In the genomic region with DNA sequence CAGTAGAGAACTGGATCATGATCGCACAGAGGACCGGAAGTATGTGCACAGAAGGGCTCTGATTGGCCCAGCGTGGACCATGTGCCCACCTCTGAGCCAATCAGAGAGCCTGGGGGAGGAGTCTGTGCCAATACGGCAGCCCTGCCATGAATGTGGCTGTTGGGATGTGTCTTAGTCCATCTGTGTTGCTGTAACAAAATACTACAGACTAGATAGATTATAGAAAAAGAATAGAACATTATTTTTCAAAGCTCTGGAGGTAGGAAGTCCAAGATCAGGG, we compare ENCODE assay signal across 20 cellular contexts.
A peak's percentile ranks its signal among the peaks of the same experiment; 100 is the strongest.
DNase-seq lines count a peak whose midpoint lies in the region; ATAC-seq, FAIRE-seq and TF ChIP-seq lines count a peak whose summit lies in the region.
"Had no signal": no experiment of that assay in that cellular context is flagged by ENCODE, and none has a peak within 500 bp of the region (broad histone marks: within the 10 kb centered on the region; RNA-seq: fewer than 3 reads in every experiment).

No MANE protein-coding gene starts in this region.

- POLR2A ChIA-PET in A549 (lab: Yijun Ruan, JAX) (no interaction called here), A673 (lab: Charles Lee; ENCODE audit: low non-redundant PET) (no interaction called here), Panc1 (lab: Charles Lee) (no interaction called here)

- no peak for TF ChIP-seq RAD21 in A549 (conservative IDR thresholded peaks at IDR 0.05 in 1 of 2, IDR thresholded peaks at IDR 0.05 in 1 of 2)

- no peaks in the 10 kb centered on the region for H3K9me3 Mint-ChIP-seq in dendritic cell treated with granulocyte-macrophage colony-stimulating factor and Interleukin-4, amounts not matched to agents 40 ng/mL and 50 ng/mL, for 4 days
- H3K9me3 Mint-ChIP-seq: stimulated activated naive CD8-positive, alpha-beta T cell treated with anti-CD3 and anti-CD28 coated beads, Interleukin-15, Interleukin-2, amounts not matched to agents 100 ng/mL and 50 ng/mL, for 24 hours; type B pancreatic cell had no signal

- H3K27ac ChIP-seq in A549, result no peak overlapping the region
- H3K27ac ChIP-seq in A673 (ENCODE audit: low read depth, low read length, poor library complexity, severe bottlenecking), result no peak overlapping the region
- H3K27ac ChIP-seq in Panc1 (ENCODE audit: low read length), result no peak overlapping the region
- H3K27ac ChIP-seq in breast epithelium, result no peak overlapping the region
- H3K27ac ChIP-seq: epithelial cell of prostate, foreskin keratinocyte, pancreas had no signal

- H3K4me2 ChIP-seq in A549, result no peak overlapping the region

- peaks cover 62% of the 10 kb centered on the region for H3K4me1 Mint-ChIP-seq in dendritic cell treated with granulocyte-macrophage colony-stimulating factor and Interleukin-4, amounts not matched to agents 40 ng/mL and 50 ng/mL, for 4 days (ENCODE audit: low read depth)

- no peak for DNase-seq in A549 (ENCODE audit: low read depth in 1 of 2, low spot score in 1 of 2)
- peak; percentile 43 for DNase-seq in A673 (ENCODE audit: low spot score)
- DNase-seq in Panc1 (ENCODE audit: low read depth, low spot score), result no peak
- DNase-seq in breast epithelium (ENCODE audit: low spot score in 2 of 2), result no peak
- DNase-seq: activated gamma-delta T cell, Caco-2, dermis blood vessel endothelial cell, EL, foreskin keratinocyte, kidney, NCI-H2227 treated with DMSO at 0.1 percent for 48 hours, SW 1271 had no signal

- H3K4me1 ChIP-seq in A549 (no peaks in the 10 kb centered on the region), A673 (ENCODE audit: insufficient read depth, low read length, poor library complexity, severe bottlenecking) (no peaks in the 10 kb centered on the region), Panc1 (ENCODE audit: control insufficient read depth, insufficient read depth, low read length) (no peaks in the 10 kb centered on the region), breast epithelium (no peaks in the 10 kb centered on the region)
- H3K4me1 ChIP-seq: Caco-2, foreskin keratinocyte, pancreas had no signal

- H3K36me3 Mint-ChIP-seq in dendritic cell treated with granulocyte-macrophage colony-stimulating factor and Interleukin-4, amounts not matched to agents 40 ng/mL and 50 ng/mL, for 4 days (ENCODE audit: low read depth), result peaks cover 66% of the 10 kb centered on the region
- H3K36me3 Mint-ChIP-seq: type B pancreatic cell had no signal

- no peak overlapping the region for H3K4me3 Mint-ChIP-seq in dendritic cell treated with granulocyte-macrophage colony-stimulating factor and Interleukin-4, amounts not matched to agents 40 ng/mL and 50 ng/mL, for 4 days
- H3K4me3 Mint-ChIP-seq: stimulated activated naive CD8-positive, alpha-beta T cell treated with anti-CD3 and anti-CD28 coated beads, Interleukin-15, Interleukin-2, amounts not matched to agents 100 ng/mL and 50 ng/mL, for 24 hours; type B pancreatic cell had no signal

- in situ Hi-C loops in Panc1 (cut with HindIII; ENCODE audit: low pct_unique_long_range_greater_than_20kb, low sequenced_read_pairs), result no loop called here

- CTCF ChIA-PET in A549 (lab: Yijun Ruan, JAX), result interaction anchor here (0.9 to 1.1 kb wide), 2 partner anchors 11 to 1108 kb away, joined by 3 read pairs; no protein-coding TSS in a partner anchor
- CTCF ChIA-PET in A673 (lab: Charles Lee), result no interaction called here
- CTCF ChIA-PET in Panc1 (lab: Charles Lee), result no interaction called here

- H3K36me3 ChIP-seq in A673 (ENCODE audit: insufficient read depth, low read length, poor library complexity, severe bottlenecking) (no peaks in the 10 kb centered on the region), Panc1 (ENCODE audit: control insufficient read depth, insufficient read depth, low read length) (no peaks in the 10 kb centered on the region), breast epithelium (no peaks in the 10 kb centered on the region)
- H3K36me3 ChIP-seq: pancreas had no signal

- ATAC-seq in A549 (peak; percentile 51 to 80; a peak in 4 of 6 replicates), Panc1 (peak; percentile 66; the same call in 1 of the 2 replicates), HG03097 (IDR thresholded peaks at IDR 0.05; ENCODE audit: low FRiP score, unreplicated experiment) (no peak), HG02642 (IDR thresholded peaks at IDR 0.05; ENCODE audit: poor library complexity, unreplicated experiment) (no peak)
- ATAC-seq: foreskin keratinocyte, pancreas had no signal

- WGBS in A549 (ENCODE audit: missing lambda C conversion rate), result 20% methylated on average over 4 of the region's 4 CpGs

- no peak for FAIRE-seq in A549 (lab: Jason Lieb, UNC)
- FAIRE-seq: H54, kidney, pancreas had no signal

- BruUV-seq in A673 (replicated peaks; lab: Mats Ljungman, UMichigan) (no TSS peak), Panc1 (replicated peaks; lab: Mats Ljungman, UMichigan) (no TSS peak)

- peaks cover 3% of the 10 kb centered on the region for H3K27me3 Mint-ChIP-seq in dendritic cell treated with granulocyte-macrophage colony-stimulating factor and Interleukin-4, amounts not matched to agents 40 ng/mL and 50 ng/mL, for 4 days

- H3K27me3 ChIP-seq in A673 (replicated peaks; ENCODE audit: insufficient read depth, low read depth, low read length, poor library complexity), result peaks cover 27% of the 10 kb centered on the region
- H3K27me3 ChIP-seq in Panc1 (ENCODE audit: control insufficient read depth, insufficient read depth, low read length), result peaks cover 2% of the 10 kb centered on the region; the same call in 1 of the 2 replicates
- peaks cover 0 to 5% of the 10 kb centered on the region in 2 donors for H3K27me3 ChIP-seq in breast epithelium
- H3K27me3 ChIP-seq: foreskin keratinocyte, pancreas had no signal

- TF ChIP-seq CTCF in A549 (IDR thresholded peaks at IDR 0.05), result no peak
- TF ChIP-seq CTCF in A673 (conservative IDR thresholded peaks at IDR 0.05; ENCODE audit: low read depth, low read length), result no peak
- TF ChIP-seq CTCF in Panc1 (IDR thresholded peaks at IDR 0.05), result no peak
- no peak for TF ChIP-seq CTCF in breast epithelium (IDR thresholded peaks at IDR 0.05)

- H3K9me3 ChIP-seq in A549 (no peaks in the 10 kb centered on the region), A673 (ENCODE audit: low read depth, low read length, poor library complexity, severe bottlenecking) (no peaks in the 10 kb centered on the region), Panc1 (ENCODE audit: control insufficient read depth, insufficient read depth, low read depth, low read length) (no peaks in the 10 kb centered on the region), breast epithelium (no peaks in the 10 kb centered on the region)
- H3K9me3 ChIP-seq: Caco-2, pancreas had no signal

- peak overlapping the region; percentile 79 for H3K27ac Mint-ChIP-seq in dendritic cell treated with granulocyte-macrophage colony-stimulating factor and Interleukin-4, amounts not matched to agents 40 ng/mL and 50 ng/mL, for 4 days
- H3K27ac Mint-ChIP-seq: stimulated activated naive CD8-positive, alpha-beta T cell treated with anti-CD3 and anti-CD28 coated beads, Interleukin-15, Interleukin-2, amounts not matched to agents 100 ng/mL and 50 ng/mL, for 24 hours; type B pancreatic cell had no signal

- TF ChIP-seq EP300 in A549 (IDR thresholded peaks at IDR 0.05), result no peak

- intact Hi-C loops in A673 (cut with micrococcal nuclease; ENCODE audit: unreplicated experiment), result no loop called here
- intact Hi-C loops in Panc1 (cut with micrococcal nuclease; ENCODE audit: unreplicated experiment), result no loop called here
- intact Hi-C loops in dendritic cell treated with granulocyte-macrophage colony-stimulating factor and Interleukin-4, amounts not matched to agents 40 ng/mL and 50 ng/mL, for 4 days (cut with micrococcal nuclease), result no loop called here
- intact Hi-C loops in breast epithelium (cut with DNase I; ENCODE audit: low total_unique reads), result no loop called here

- TF ChIP-seq POLR2A in A549 (IDR thresholded peaks at IDR 0.05; ENCODE audit: low read length) (no peak), breast epithelium (IDR thresholded peaks at IDR 0.05) (no peak)

- H3K4me3 ChIP-seq in A549 (no peak overlapping the region), A673 (ENCODE audit: low read depth, low read length, poor library complexity, severe bottlenecking) (no peak overlapping the region), Panc1 (ENCODE audit: low read depth in 2 of 2, low read length in 2 of 2) (no peak overlapping the region), breast epithelium (no peak overlapping the region)
- H3K4me3 ChIP-seq: pancreas had no signal

TF ChIP-seq in A549, 52 proteins besides CTCF, POLR2A, EP300 and RAD21:
- no peak for TF ChIP-seq KDM1A (IDR thresholded peaks at IDR 0.05; ENCODE audit: low read depth)
- TF ChIP-seq, protein P1, sequence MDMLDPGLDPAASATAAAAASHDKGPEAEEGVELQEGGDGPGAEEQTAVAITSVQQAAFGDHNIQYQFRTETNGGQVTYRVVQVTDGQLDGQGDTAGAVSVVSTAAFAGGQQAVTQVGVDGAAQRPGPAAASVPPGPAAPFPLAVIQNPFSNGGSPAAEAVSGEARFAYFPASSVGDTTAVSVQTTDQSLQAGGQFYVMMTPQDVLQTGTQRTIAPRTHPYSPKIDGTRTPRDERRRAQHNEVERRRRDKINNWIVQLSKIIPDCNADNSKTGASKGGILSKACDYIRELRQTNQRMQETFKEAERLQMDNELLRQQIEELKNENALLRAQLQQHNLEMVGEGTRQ (IDR thresholded peaks at IDR 0.05), result peak; percentile 72; the same call in 1 of the 2 replicates

Comparison
In these comparisons a context has a peak if more than half of its experiments do, and no peak if none do; other contexts are left out.
1. ATAC-seq: peak in A549 (2 of 2) and Panc1 (single experiment); none in HG03097 (single experiment) and HG02642 (single experiment).